ENCODE assay signal across 7 cellular contexts in the genomic region with DNA sequence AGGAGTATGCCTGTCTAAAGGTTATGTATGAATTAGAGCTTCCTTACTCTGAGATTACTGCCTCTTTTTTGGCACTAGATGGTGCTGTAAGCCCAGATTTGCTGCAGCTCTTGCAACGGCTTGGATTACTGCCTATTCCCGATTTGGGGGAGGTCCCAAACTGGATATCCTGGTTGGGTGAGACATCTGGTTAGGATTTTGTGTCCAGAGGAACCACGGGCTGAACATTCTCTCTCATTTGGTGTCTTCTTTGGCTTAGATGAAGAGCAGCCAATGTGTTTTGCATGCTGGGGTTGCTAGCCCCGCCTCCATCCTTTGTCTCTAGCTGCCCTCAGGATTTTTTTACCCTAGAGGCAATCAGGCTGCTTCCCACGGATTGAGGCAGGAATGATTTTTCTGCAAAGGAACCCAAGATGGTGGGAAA.
DNase-seq lines count a peak whose midpoint lies in the region; TF ChIP-seq lines count a peak whose summit lies in the region.

No MANE protein-coding gene starts in this region.

- H3K4me1 Mint-ChIP-seq in activated T-cell treated with anti-CD3 and anti-CD28 coated beads, Interleukin-2, amount 50 U/mL, for 24 hours (ENCODE audit: low read depth), result peaks cover 3% of the 10 kb centered on the region
- H3K4me1 Mint-ChIP-seq in nephron progenitor cell, result peaks cover 5% of the 10 kb centered on the region

- H3K27ac Mint-ChIP-seq in activated T-cell treated with anti-CD3 and anti-CD28 coated beads, Interleukin-2, amount 50 U/mL, for 24 hours, result no peak overlapping the region
- peak overlapping the region; percentile 44 for H3K27ac Mint-ChIP-seq in nephron progenitor cell

- peak overlapping the region; percentile 56 for H3K4me3 Mint-ChIP-seq in activated T-cell treated with anti-CD3 and anti-CD28 coated beads, Interleukin-2, amount 50 U/mL, for 24 hours
- peak overlapping the region; percentile 66 for H3K4me3 Mint-ChIP-seq in nephron progenitor cell

- H3K9me3 Mint-ChIP-seq in activated T-cell treated with anti-CD3 and anti-CD28 coated beads, Interleukin-2, amount 50 U/mL, for 24 hours, result no peaks in the 10 kb centered on the region
- H3K9me3 Mint-ChIP-seq in nephron progenitor cell, result peaks cover 66% of the 10 kb centered on the region

- DNase-seq in GM04503 (ENCODE audit: low read depth) (peak; percentile 37), HK-2 (ENCODE audit: unreplicated experiment) (peak; percentile 27), NCI-H748 treated with DMSO at 0.1 percent for 48 hours (lab: John Stamatoyannopoulos, UW) (peak; percentile 37), fibroblast of peridontal ligament (ENCODE audit: extremely low read depth) (peak; percentile 91), nephron progenitor cell (peak; percentile 28)
- peak; percentile 51 for DNase-seq in activated T-cell treated with anti-CD3 and anti-CD28 coated beads, Interleukin-2, amount 50 U/mL, for 24 hours
- DNase-seq in effector CD8-positive, alpha-beta T cell (lab: John Stamatoyannopoulos, UW), result no peak

- H3K27me3 Mint-ChIP-seq in activated T-cell treated with anti-CD3 and anti-CD28 coated beads, Interleukin-2, amount 50 U/mL, for 24 hours, result peaks cover 20% of the 10 kb centered on the region
- H3K27me3 Mint-ChIP-seq in nephron progenitor cell (ENCODE audit: low read depth, poor library complexity), result peaks cover 3% of the 10 kb centered on the region

- peak; percentile 57 for TF ChIP-seq CTCF in nephron progenitor cell (IDR thresholded peaks at IDR 0.05)

- H3K36me3 Mint-ChIP-seq in activated T-cell treated with anti-CD3 and anti-CD28 coated beads, Interleukin-2, amount 50 U/mL, for 24 hours (ENCODE audit: low read depth), result no peaks in the 10 kb centered on the region
- peaks cover 6% of the 10 kb centered on the region for H3K36me3 Mint-ChIP-seq in nephron progenitor cell (ENCODE audit: low read depth)
